In genomic region chr1:20786310-20787099, GRCh38 we compare ENCODE assay signal across 1 cellular context.
TF ChIP-seq lines count a peak whose summit lies in the region.

No MANE protein-coding gene starts in this region.

TF ChIP-seq in HepG2, 621 proteins besides CTCF, POLR2A, EP300 and RAD21 (continued from another document and continues in another):
- TF ChIP-seq, protein P1, sequence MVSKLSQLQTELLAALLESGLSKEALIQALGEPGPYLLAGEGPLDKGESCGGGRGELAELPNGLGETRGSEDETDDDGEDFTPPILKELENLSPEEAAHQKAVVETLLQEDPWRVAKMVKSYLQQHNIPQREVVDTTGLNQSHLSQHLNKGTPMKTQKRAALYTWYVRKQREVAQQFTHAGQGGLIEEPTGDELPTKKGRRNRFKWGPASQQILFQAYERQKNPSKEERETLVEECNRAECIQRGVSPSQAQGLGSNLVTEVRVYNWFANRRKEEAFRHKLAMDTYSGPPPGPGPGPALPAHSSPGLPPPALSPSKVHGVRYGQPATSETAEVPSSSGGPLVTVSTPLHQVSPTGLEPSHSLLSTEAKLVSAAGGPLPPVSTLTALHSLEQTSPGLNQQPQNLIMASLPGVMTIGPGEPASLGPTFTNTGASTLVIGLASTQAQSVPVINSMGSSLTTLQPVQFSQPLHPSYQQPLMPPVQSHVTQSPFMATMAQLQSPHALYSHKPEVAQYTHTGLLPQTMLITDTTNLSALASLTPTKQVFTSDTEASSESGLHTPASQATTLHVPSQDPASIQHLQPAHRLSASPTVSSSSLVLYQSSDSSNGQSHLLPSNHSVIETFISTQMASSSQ (IDR thresholded peaks at IDR 0.05; ENCODE audit: low read depth), result no peak
- TF ChIP-seq, protein P1 (CRISPR knock-in tag; IDR thresholded peaks at IDR 0.05; ENCODE audit: borderline replicate concordance), result peak; percentile 50; the same call in 1 of the 2 replicates
- TF ChIP-seq SNRNP70 (IDR thresholded peaks at IDR 0.05; ENCODE audit: low read depth, low read length) (no peak), ZNF260 (CRISPR knock-in tag; IDR thresholded peaks at IDR 0.05; ENCODE audit: borderline replicate concordance, low read depth) (no peak), KDM6A (CRISPR knock-in tag; IDR thresholded peaks at IDR 0.05; ENCODE audit: low read depth) (no peak; the same call in 1 of the 2 replicates), AGO1 (IDR thresholded peaks at IDR 0.05; ENCODE audit: low read depth, low read length, poor library complexity, severe bottlenecking) (no peak), TFAP4 (IDR thresholded peaks at IDR 0.05; ENCODE audit: borderline replicate concordance, low read depth) (peak; percentile 16; the same call in 1 of the 2 replicates), NBN (conservative IDR thresholded peaks at IDR 0.05) (no peak), ZNF484 (CRISPR knock-in tag; IDR thresholded peaks at IDR 0.05; ENCODE audit: borderline replicate concordance, low read depth) (no peak), GABPA (IDR thresholded peaks at IDR 0.05; ENCODE audit: low read depth, low read length) (no peak), GABPA (CRISPR knock-in tag; IDR thresholded peaks at IDR 0.05; ENCODE audit: low read depth) (no peak), FOXK2 (IDR thresholded peaks at IDR 0.05) (peak; percentile 83), STAT5B (CRISPR knock-in tag; IDR thresholded peaks at IDR 0.05) (no peak), SNAPC2 (CRISPR knock-in tag; IDR thresholded peaks at IDR 0.05) (peak; percentile 80), ZNF20 (CRISPR knock-in tag; IDR thresholded peaks at IDR 0.05) (no peak), RFX1 (IDR thresholded peaks at IDR 0.05) (no peak), MEF2D (CRISPR knock-in tag; IDR thresholded peaks at IDR 0.05) (no peak; the same call in 1 of the 2 replicates), EEA1 (CRISPR knock-in tag; IDR thresholded peaks at IDR 0.05; ENCODE audit: borderline replicate concordance) (no peak; the same call in 1 of the 2 replicates), KMT2A (CRISPR knock-in tag; IDR thresholded peaks at IDR 0.05) (peak; percentile 92), TEAD3 (CRISPR knock-in tag; optimal IDR thresholded peaks at IDR 0.05; ENCODE audit: borderline replicate concordance) (no peak), HDAC2 (CRISPR knock-in tag; IDR thresholded peaks at IDR 0.05) (peak; percentile 30; the same call in 1 of the 2 replicates), JARID2 (CRISPR knock-in tag; IDR thresholded peaks at IDR 0.05; ENCODE audit: insufficient replicate concordance) (no peak), SP140L (CRISPR knock-in tag; IDR thresholded peaks at IDR 0.05; ENCODE audit: borderline replicate concordance) (no peak), ZMYM3 (CRISPR knock-in tag; IDR thresholded peaks at IDR 0.05) (no peak), DMAP1 (CRISPR knock-in tag; IDR thresholded peaks at IDR 0.05) (peak; percentile 50; the same call in 1 of the 2 replicates), NFIB (CRISPR knock-in tag; IDR thresholded peaks at IDR 0.05; ENCODE audit: borderline replicate concordance) (no peak), MLLT10 (CRISPR knock-in tag; IDR thresholded peaks at IDR 0.05) (0 out of 2 replicates have a peak, but pooled peaks have one; percentile 65), PAF1 (CRISPR knock-in tag; IDR thresholded peaks at IDR 0.05) (no peak), SRSF9 (IDR thresholded peaks at IDR 0.05; ENCODE audit: borderline replicate concordance, insufficient read depth, low read depth, low read length, poor library complexity, severe bottlenecking) (no peak), ISL2 (CRISPR knock-in tag; IDR thresholded peaks at IDR 0.05) (peak; percentile 24; the same call in 1 of the 2 replicates), MYNN (CRISPR knock-in tag; IDR thresholded peaks at IDR 0.05; ENCODE audit: low read depth) (no peak), GTF3A (CRISPR knock-in tag; conservative IDR thresholded peaks at IDR 0.05) (no peak), ZNF124 (CRISPR knock-in tag; IDR thresholded peaks at IDR 0.05) (no peak), HNRNPUL1 (IDR thresholded peaks at IDR 0.05; ENCODE audit: low read depth, low read length) (no peak), POGZ (CRISPR knock-in tag; IDR thresholded peaks at IDR 0.05) (peak; percentile 54; the same call in 1 of the 2 replicates), ZNF234 (CRISPR knock-in tag; conservative IDR thresholded peaks at IDR 0.05) (peak; percentile 60; the same call in 1 of the 2 replicates), FOXK1 (CRISPR knock-in tag; IDR thresholded peaks at IDR 0.05; ENCODE audit: borderline replicate concordance, low read depth) (peak; percentile 68; the same call in 1 of the 2 replicates), NFE2 (CRISPR knock-in tag; IDR thresholded peaks at IDR 0.05) (no peak)
- TF ChIP-seq, protein P2, sequence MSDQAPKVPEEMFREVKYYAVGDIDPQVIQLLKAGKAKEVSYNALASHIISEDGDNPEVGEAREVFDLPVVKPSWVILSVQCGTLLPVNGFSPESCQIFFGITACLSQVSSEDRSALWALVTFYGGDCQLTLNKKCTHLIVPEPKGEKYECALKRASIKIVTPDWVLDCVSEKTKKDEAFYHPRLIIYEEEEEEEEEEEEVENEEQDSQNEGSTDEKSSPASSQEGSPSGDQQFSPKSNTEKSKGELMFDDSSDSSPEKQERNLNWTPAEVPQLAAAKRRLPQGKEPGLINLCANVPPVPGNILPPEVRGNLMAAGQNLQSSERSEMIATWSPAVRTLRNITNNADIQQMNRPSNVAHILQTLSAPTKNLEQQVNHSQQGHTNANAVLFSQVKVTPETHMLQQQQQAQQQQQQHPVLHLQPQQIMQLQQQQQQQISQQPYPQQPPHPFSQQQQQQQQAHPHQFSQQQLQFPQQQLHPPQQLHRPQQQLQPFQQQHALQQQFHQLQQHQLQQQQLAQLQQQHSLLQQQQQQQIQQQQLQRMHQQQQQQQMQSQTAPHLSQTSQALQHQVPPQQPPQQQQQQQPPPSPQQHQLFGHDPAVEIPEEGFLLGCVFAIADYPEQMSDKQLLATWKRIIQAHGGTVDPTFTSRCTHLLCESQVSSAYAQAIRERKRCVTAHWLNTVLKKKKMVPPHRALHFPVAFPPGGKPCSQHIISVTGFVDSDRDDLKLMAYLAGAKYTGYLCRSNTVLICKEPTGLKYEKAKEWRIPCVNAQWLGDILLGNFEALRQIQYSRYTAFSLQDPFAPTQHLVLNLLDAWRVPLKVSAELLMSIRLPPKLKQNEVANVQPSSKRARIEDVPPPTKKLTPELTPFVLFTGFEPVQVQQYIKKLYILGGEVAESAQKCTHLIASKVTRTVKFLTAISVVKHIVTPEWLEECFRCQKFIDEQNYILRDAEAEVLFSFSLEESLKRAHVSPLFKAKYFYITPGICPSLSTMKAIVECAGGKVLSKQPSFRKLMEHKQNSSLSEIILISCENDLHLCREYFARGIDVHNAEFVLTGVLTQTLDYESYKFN (CRISPR knock-in tag; conservative IDR thresholded peaks at IDR 0.05), result peak; percentile 48
- TF ChIP-seq, protein P3, sequence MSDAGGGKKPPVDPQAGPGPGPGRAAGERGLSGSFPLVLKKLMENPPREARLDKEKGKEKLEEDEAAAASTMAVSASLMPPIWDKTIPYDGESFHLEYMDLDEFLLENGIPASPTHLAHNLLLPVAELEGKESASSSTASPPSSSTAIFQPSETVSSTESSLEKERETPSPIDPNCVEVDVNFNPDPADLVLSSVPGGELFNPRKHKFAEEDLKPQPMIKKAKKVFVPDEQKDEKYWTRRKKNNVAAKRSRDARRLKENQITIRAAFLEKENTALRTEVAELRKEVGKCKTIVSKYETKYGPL (CRISPR knock-in tag; IDR thresholded peaks at IDR 0.05), result no peak
- TF ChIP-seq, protein P4, sequence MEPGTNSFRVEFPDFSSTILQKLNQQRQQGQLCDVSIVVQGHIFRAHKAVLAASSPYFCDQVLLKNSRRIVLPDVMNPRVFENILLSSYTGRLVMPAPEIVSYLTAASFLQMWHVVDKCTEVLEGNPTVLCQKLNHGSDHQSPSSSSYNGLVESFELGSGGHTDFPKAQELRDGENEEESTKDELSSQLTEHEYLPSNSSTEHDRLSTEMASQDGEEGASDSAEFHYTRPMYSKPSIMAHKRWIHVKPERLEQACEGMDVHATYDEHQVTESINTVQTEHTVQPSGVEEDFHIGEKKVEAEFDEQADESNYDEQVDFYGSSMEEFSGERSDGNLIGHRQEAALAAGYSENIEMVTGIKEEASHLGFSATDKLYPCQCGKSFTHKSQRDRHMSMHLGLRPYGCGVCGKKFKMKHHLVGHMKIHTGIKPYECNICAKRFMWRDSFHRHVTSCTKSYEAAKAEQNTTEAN (CRISPR knock-in tag; conservative IDR thresholded peaks at IDR 0.05), result peak; percentile 69
- TF ChIP-seq, protein P5, sequence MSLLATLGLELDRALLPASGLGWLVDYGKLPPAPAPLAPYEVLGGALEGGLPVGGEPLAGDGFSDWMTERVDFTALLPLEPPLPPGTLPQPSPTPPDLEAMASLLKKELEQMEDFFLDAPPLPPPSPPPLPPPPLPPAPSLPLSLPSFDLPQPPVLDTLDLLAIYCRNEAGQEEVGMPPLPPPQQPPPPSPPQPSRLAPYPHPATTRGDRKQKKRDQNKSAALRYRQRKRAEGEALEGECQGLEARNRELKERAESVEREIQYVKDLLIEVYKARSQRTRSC (CRISPR knock-in tag; IDR thresholded peaks at IDR 0.05; ENCODE audit: low read depth), result no peak
- TF ChIP-seq, protein P6, sequence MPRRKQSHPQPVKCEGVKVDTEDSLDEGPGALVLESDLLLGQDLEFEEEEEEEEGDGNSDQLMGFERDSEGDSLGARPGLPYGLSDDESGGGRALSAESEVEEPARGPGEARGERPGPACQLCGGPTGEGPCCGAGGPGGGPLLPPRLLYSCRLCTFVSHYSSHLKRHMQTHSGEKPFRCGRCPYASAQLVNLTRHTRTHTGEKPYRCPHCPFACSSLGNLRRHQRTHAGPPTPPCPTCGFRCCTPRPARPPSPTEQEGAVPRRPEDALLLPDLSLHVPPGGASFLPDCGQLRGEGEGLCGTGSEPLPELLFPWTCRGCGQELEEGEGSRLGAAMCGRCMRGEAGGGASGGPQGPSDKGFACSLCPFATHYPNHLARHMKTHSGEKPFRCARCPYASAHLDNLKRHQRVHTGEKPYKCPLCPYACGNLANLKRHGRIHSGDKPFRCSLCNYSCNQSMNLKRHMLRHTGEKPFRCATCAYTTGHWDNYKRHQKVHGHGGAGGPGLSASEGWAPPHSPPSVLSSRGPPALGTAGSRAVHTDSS (CRISPR knock-in tag; conservative IDR thresholded peaks at IDR 0.05), result no peak
- TF ChIP-seq, protein P7, sequence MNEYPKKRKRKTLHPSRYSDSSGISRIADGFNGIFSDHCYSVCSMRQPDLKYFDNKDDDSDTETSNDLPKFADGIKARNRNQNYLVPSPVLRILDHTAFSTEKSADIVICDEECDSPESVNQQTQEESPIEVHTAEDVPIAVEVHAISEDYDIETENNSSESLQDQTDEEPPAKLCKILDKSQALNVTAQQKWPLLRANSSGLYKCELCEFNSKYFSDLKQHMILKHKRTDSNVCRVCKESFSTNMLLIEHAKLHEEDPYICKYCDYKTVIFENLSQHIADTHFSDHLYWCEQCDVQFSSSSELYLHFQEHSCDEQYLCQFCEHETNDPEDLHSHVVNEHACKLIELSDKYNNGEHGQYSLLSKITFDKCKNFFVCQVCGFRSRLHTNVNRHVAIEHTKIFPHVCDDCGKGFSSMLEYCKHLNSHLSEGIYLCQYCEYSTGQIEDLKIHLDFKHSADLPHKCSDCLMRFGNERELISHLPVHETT (CRISPR knock-in tag; conservative IDR thresholded peaks at IDR 0.05), result peak; percentile 75
- TF ChIP-seq, protein P8, sequence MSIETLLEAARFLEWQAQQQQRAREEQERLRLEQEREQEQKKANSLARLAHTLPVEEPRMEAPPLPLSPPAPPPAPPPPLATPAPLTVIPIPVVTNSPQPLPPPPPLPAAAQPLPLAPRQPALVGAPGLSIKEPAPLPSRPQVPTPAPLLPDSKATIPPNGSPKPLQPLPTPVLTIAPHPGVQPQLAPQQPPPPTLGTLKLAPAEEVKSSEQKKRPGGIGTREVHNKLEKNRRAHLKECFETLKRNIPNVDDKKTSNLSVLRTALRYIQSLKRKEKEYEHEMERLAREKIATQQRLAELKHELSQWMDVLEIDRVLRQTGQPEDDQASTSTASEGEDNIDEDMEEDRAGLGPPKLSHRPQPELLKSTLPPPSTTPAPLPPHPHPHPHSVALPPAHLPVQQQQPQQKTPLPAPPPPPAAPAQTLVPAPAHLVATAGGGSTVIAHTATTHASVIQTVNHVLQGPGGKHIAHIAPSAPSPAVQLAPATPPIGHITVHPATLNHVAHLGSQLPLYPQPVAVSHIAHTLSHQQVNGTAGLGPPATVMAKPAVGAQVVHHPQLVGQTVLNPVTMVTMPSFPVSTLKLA (IDR thresholded peaks at IDR 0.05), result peak; percentile 24; the same call in 1 of the 2 replicates
- TF ChIP-seq, protein P9, sequence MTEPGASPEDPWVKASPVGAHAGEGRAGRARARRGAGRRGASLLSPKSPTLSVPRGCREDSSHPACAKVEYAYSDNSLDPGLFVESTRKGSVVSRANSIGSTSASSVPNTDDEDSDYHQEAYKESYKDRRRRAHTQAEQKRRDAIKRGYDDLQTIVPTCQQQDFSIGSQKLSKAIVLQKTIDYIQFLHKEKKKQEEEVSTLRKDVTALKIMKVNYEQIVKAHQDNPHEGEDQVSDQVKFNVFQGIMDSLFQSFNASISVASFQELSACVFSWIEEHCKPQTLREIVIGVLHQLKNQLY (CRISPR knock-in tag; IDR thresholded peaks at IDR 0.05), result no peak
- TF ChIP-seq, protein P10, sequence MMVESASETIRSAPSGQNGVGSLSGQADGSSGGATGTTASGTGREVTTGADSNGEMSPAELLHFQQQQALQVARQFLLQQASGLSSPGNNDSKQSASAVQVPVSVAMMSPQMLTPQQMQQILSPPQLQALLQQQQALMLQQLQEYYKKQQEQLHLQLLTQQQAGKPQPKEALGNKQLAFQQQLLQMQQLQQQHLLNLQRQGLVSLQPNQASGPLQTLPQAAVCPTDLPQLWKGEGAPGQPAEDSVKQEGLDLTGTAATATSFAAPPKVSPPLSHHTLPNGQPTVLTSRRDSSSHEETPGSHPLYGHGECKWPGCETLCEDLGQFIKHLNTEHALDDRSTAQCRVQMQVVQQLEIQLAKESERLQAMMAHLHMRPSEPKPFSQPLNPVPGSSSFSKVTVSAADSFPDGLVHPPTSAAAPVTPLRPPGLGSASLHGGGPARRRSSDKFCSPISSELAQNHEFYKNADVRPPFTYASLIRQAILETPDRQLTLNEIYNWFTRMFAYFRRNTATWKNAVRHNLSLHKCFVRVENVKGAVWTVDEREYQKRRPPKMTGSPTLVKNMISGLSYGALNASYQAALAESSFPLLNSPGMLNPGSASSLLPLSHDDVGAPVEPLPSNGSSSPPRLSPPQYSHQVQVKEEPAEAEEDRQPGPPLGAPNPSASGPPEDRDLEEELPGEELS (CRISPR knock-in tag; IDR thresholded peaks at IDR 0.05), result peak; percentile 45; the same call in 1 of the 2 replicates
